ENCODE assay signal across 8 cellular contexts in genomic region chr6:36027501-36028087, GRCh38. TPM values are rescaled to one million over a fixed set of nuclear protein-coding genes. Genes with fewer than 3 reads are reported as not detected.
DNase-seq lines count a peak whose midpoint lies in the region; ATAC-seq, FAIRE-seq and TF ChIP-seq lines count a peak whose summit lies in the region.

Gene MAPK14 (plus strand): TSS chr6:36027808. CDS start chr6:36028158, 350 bp downstream.

- H3K27me3 ChIP-seq in neutrophil = no peaks in the 10 kb centered on the region

- CTCF ChIA-PET in GM10248 (lab: Yijun Ruan, JAX) = interaction anchor here (0.7 to 9.2 kb wide), 39 partner anchors 10 to 571 kb away, joined by 3 to 157 read pairs (median 4); no protein-coding TSS in a partner anchor
- CTCF ChIA-PET in activated naive CD4-positive, alpha-beta T cell treated with anti-CD3 and anti-CD28 coated beads, Interleukin-2, amount 10 ng/mL, durations not matched to agents 7 days and 5 days (lab: Charles Lee) = interaction anchor here (0.7 to 7.2 kb wide), 15 partner anchors 11 to 404 kb away, joined by 3 to 124 read pairs (median 4); partner anchors contain the start of gene MAPK13

- H3K36me3 ChIP-seq in SK-N-MC (ENCODE audit: insufficient read depth, low read length) (no peaks in the 10 kb centered on the region), neutrophil (no peaks in the 10 kb centered on the region)

- TF ChIP-seq CTCF in GM10248 (IDR thresholded peaks at IDR 0.05; ENCODE audit: control extremely low read depth, extremely low read depth, low read depth, missing control alignments) = peak; percentile 87
- peak; percentile 83 for TF ChIP-seq CTCF in NB4 (IDR thresholded peaks at IDR 0.05; ENCODE audit: low read depth, low read length)
- peak; percentile 97 for TF ChIP-seq CTCF in neutrophil (IDR thresholded peaks at IDR 0.05)

- peak; percentile 55 for FAIRE-seq in frontal cortex (lab: Jason Lieb, UNC)

- peak; percentile 84 for ATAC-seq in HG02571 (IDR thresholded peaks at IDR 0.05; ENCODE audit: unreplicated experiment)

- H3K27ac Mint-ChIP-seq in activated naive CD4-positive, alpha-beta T cell treated with anti-CD3 and anti-CD28 coated beads, Interleukin-2, amount 10 ng/mL, durations not matched to agents 7 days and 5 days = peak within 1 kb of the TSS; percentile 93

- H3K27ac ChIP-seq in SK-N-MC (peak within 1 kb of the TSS; percentile 86), neutrophil (peak within 1 kb of the TSS; percentile 88), substantia nigra (ENCODE audit: low read depth, low read length, poor library complexity, severe bottlenecking) (peak within 1 kb of the TSS; percentile 87)

- H3K9me3 ChIP-seq in SK-N-MC (ENCODE audit: low read depth, low read length) (no peaks in the 10 kb centered on the region), neutrophil (no peaks in the 10 kb centered on the region)

- peak; percentile 98 for DNase-seq in GM10248 (ENCODE audit: extremely low spot score)
- peak; percentile 100 for DNase-seq in NB4 (ENCODE audit: low read depth)
- DNase-seq in SK-N-MC (ENCODE audit: low read depth, low spot score) = peak; percentile 99
- DNase-seq in activated naive CD4-positive, alpha-beta T cell treated with anti-CD3 and anti-CD28 coated beads, Interleukin-2, amount 10 ng/mL, durations not matched to agents 7 days and 5 days = peak; percentile 100
- peak; percentile 96 to 97 for DNase-seq in frontal cortex (ENCODE audit: low spot score in 2 of 2)
- peak; percentile 54 to 99 (median 96) for DNase-seq in substantia nigra (lab: John Stamatoyannopoulos, UW)

- POLR2A ChIA-PET in GM10248 (lab: Yijun Ruan, JAX) = interaction anchor here (0.5 to 1.5 kb wide), 6 partner anchors 8 to 520 kb away, joined by 3 to 7 read pairs (median 3); no protein-coding TSS in a partner anchor

- H3K4me1 ChIP-seq in neutrophil (ENCODE audit: control insufficient read depth in 1 of 2, insufficient read depth in 1 of 2, low read depth in 1 of 2, low read length in 1 of 2) = peaks cover 71 to 81% of the 10 kb centered on the region in 2 experiments

- no peaks in the 10 kb centered on the region for H3K9me3 Mint-ChIP-seq in activated naive CD4-positive, alpha-beta T cell treated with anti-CD3 and anti-CD28 coated beads, Interleukin-2, amount 10 ng/mL, durations not matched to agents 7 days and 5 days

- peak; percentile 96 for TF ChIP-seq POLR2A in NB4 (IDR thresholded peaks at IDR 0.05; ENCODE audit: extremely low read depth, insufficient read length)

- H3K4me1 Mint-ChIP-seq in activated naive CD4-positive, alpha-beta T cell treated with anti-CD3 and anti-CD28 coated beads, Interleukin-2, amount 10 ng/mL, durations not matched to agents 7 days and 5 days = peaks cover 40% of the 10 kb centered on the region

- H3K27me3 Mint-ChIP-seq in activated naive CD4-positive, alpha-beta T cell treated with anti-CD3 and anti-CD28 coated beads, Interleukin-2, amount 10 ng/mL, durations not matched to agents 7 days and 5 days = peaks cover 26% of the 10 kb centered on the region

- H3K4me3 ChIP-seq in NB4 (ENCODE audit: low read depth, low read length) (peak within 1 kb of the TSS; percentile 86), SK-N-MC (peak within 1 kb of the TSS; percentile 79), neutrophil (ENCODE audit: low read depth in 1 of 2, low read length in 1 of 2) (peak within 1 kb of the TSS; percentile 93 to 100)

- peak within 1 kb of the TSS; percentile 94 for H3K9ac ChIP-seq in SK-N-MC (ENCODE audit: insufficient read length)

- H3K36me3 Mint-ChIP-seq in activated naive CD4-positive, alpha-beta T cell treated with anti-CD3 and anti-CD28 coated beads, Interleukin-2, amount 10 ng/mL, durations not matched to agents 7 days and 5 days = peaks cover 16% of the 10 kb centered on the region

- peak within 1 kb of the TSS; percentile 83 for H3K4me3 Mint-ChIP-seq in activated naive CD4-positive, alpha-beta T cell treated with anti-CD3 and anti-CD28 coated beads, Interleukin-2, amount 10 ng/mL, durations not matched to agents 7 days and 5 days

RNA-seq across cellular contexts. Expression of gene MAPK14, which starts in this region (rescaled TPM):
- 34.2 TPM for total RNA-seq in frontal cortex

Comparison
In these comparisons a context has a peak if more than half of its experiments do, and no peak if none do; other contexts are left out.
1. Peak in every context shown above with its lines: DNase-seq, ATAC-seq, H3K4me3 ChIP-seq and H3K27ac ChIP-seq.